In genomic region chr2:120847700-120848321, GRCh38 we compare ENCODE assay signal across 16 cellular contexts.
A peak's percentile ranks its signal among the peaks of the same experiment; 100 is the strongest.
DNase-seq lines count a peak whose midpoint lies in the region; ATAC-seq and TF ChIP-seq lines count a peak whose summit lies in the region.
"Had no signal": no experiment of that assay in that cellular context is flagged by ENCODE, and none has a peak within 500 bp of the region (broad histone marks: within the 10 kb centered on the region; RNA-seq: fewer than 3 reads in every experiment).

No MANE protein-coding gene starts in this region.

- no peaks in the 10 kb centered on the region for H3K27me3 Mint-ChIP-seq in brain
- H3K27me3 Mint-ChIP-seq: activated naive CD8-positive, alpha-beta T cell had no signal

- ATAC-seq in GM18517 (IDR thresholded peaks at IDR 0.05; ENCODE audit: unreplicated experiment): no peak

- peak overlapping the region in 3 of 5 experiments; percentile 58 to 85 (median 83) for H3K27ac Mint-ChIP-seq in brain
- H3K27ac Mint-ChIP-seq: activated naive CD8-positive, alpha-beta T cell had no signal

- H3K4me1 ChIP-seq in BE2C (peaks cover 6% of the 10 kb centered on the region), vagina (peaks cover 20% of the 10 kb centered on the region)
- H3K4me1 ChIP-seq: uterus had no signal

- TF ChIP-seq POLR2A in vagina (IDR thresholded peaks at IDR 0.05): no peak

- H3K9me3 ChIP-seq in BE2C (no peaks in the 10 kb centered on the region), vagina (peaks cover 3% of the 10 kb centered on the region)
- H3K9me3 ChIP-seq: SJSA1 had no signal

- no peak overlapping the region for H3K27ac ChIP-seq in vagina
- H3K27ac ChIP-seq: GM23248, SJSA1, uterus had no signal

- peaks cover 56% of the 10 kb centered on the region for H3K4me1 Mint-ChIP-seq in brain

- H3K36me3 Mint-ChIP-seq in brain: peaks cover 34% of the 10 kb centered on the region
- H3K36me3 Mint-ChIP-seq: activated naive CD8-positive, alpha-beta T cell had no signal

- H3K36me3 ChIP-seq in BE2C: no peaks in the 10 kb centered on the region
- H3K36me3 ChIP-seq in vagina: no peaks in the 10 kb centered on the region
- H3K36me3 ChIP-seq: uterus had no signal

- H3K4me3 ChIP-seq in BE2C (ENCODE audit: low read depth, low read length) (no peak overlapping the region), vagina (no peak overlapping the region)
- H3K4me3 ChIP-seq: GM23248, SJSA1, uterus had no signal

- no peak overlapping the region for H3K4me3 Mint-ChIP-seq in brain
- H3K4me3 Mint-ChIP-seq: activated naive CD8-positive, alpha-beta T cell had no signal

- H3K27me3 ChIP-seq in BE2C (no peaks in the 10 kb centered on the region), vagina (no peaks in the 10 kb centered on the region)
- H3K27me3 ChIP-seq: SJSA1, uterus had no signal

- DNase-seq in BE2C (peak; percentile 70), NCI-H2171 (lab: John Stamatoyannopoulos, UW) (peak; percentile 92), midbrain (lab: John Stamatoyannopoulos, UW) (peak; percentile 35), GM13977 (ENCODE audit: low spot score) (no peak), NOMO-1 (lab: John Stamatoyannopoulos, UW; ENCODE audit: unreplicated experiment in 2 of 2) (no peak), vagina (ENCODE audit: extremely low spot score in 2 of 2) (no peak)
- DNase-seq: cortex of kidney; DMS53; GM23248; NCI-H526 treated with DMSO at 0.1 percent for 48 hours; stimulated activated CD4-positive, alpha-beta T cell treated with anti-CD3 and anti-CD28 coated beads, Interleukin-2, amount 100 ng/mL, for 24 hours; uterus had no signal

- TF ChIP-seq CTCF in BE2C (IDR thresholded peaks at IDR 0.05; ENCODE audit: low read depth, low read length) (no peak), brain (conservative IDR thresholded peaks at IDR 0.05) (no peak), GM13977 (IDR thresholded peaks at IDR 0.05; ENCODE audit: extremely low read depth, insufficient read depth, missing control alignments) (no peak), vagina (IDR thresholded peaks at IDR 0.05) (no peak)

- in situ Hi-C loops in GM13977 (cut with MboI; ENCODE audit: low pct_unique_long_range_greater_than_20kb, low sequenced_read_pairs, unreplicated experiment): no loop called here

- intact Hi-C loops in vagina (cut with DNase I): no loop called here

- H3K9me3 Mint-ChIP-seq in brain: peaks cover 12 to 33% (median 23%) of the 10 kb centered on the region in 5 experiments

Comparison
In these comparisons a context has a peak if more than half of its experiments do, and no peak if none do; other contexts are left out.
1. DNase-seq: peak in BE2C (single experiment), NCI-H2171 (single experiment) and midbrain (single experiment); none in GM13977 (single experiment), NOMO-1 (0 of 2) and vagina (0 of 2).